Comparison of ENCODE assay signal across 8 cellular contexts in the genomic region with DNA sequence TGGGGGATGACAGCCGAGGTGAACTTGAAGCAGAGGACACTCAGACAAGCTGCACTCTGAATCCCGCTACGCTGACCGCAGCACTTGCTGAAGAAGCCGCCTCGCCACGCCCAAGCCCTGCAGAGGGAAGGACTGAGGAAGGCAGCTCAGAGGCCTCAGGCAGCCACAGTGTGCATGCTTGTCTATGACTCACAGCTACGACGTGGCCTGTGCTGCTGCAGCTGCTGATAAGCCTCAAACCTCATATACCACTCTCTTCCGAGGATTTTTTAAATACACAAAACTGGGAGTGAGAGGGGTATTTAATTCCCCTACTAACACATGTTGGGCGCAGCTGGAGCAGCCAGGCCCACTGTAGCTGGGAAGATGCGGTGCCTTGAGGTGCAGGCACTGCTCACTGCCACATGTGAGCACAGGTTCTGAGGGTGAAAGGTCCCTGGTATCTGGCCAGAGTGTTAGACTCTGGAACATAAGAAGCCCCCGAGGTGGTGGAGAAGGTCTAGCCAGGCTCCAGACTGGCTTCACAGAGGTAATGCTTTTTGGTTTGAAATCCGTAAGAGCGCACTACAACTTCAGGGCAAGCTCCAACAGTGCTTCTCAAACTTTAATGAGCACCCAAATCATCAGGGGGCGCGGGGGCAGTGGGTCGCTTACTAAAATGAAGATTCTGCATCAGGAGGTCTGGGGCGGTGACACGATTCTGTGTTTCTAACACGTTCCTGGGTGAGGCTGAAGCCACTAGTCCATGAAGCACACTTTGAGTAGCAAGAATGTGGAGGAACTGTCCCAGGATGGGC.
A peak's percentile ranks its signal among the peaks of the same experiment; 100 is the strongest.
DNase-seq lines count a peak whose midpoint lies in the region; ATAC-seq and TF ChIP-seq lines count a peak whose summit lies in the region.

No MANE protein-coding gene starts in this region.

- H3K4me3 Mint-ChIP-seq in activated B cell treated with CpG ODN at 0.5 μM for 24 hours, result no peak overlapping the region

- H2BK120ac ChIP-seq in mesendoderm (ENCODE audit: low read depth, low read length), result no peak overlapping the region

- no peak overlapping the region for H2BK15ac ChIP-seq in mesendoderm (replicated peaks; ENCODE audit: low read depth)

- no peak for TF ChIP-seq CTCF in activated B cell treated with CpG ODN at 0.5 μM for 24 hours (IDR thresholded peaks at IDR 0.05)

- H3K4me2 ChIP-seq in mesendoderm (ENCODE audit: low read length), result no peak overlapping the region

- peaks cover 37% of the 10 kb centered on the region for H3K4me1 Mint-ChIP-seq in activated B cell treated with CpG ODN at 0.5 μM for 24 hours

- intact Hi-C loops in activated B cell treated with CpG ODN at 0.5 μM for 24 hours (cut with micrococcal nuclease), result loop anchor here (1.0 to 5.0 kb wide), 6 partner anchors 14 to 257 kb away; a partner anchor contains a TSS

- H3K27ac Mint-ChIP-seq in activated B cell treated with CpG ODN at 0.5 μM for 24 hours, result no peak overlapping the region

- no peak overlapping the region for H4K5ac ChIP-seq in mesendoderm (ENCODE audit: low read length)

- peak; percentile 59 for ATAC-seq in activated B cell treated with CpG ODN at 0.5 μM for 24 hours (ENCODE audit: low read depth)

- H3K79me1 ChIP-seq in mesendoderm (ENCODE audit: low read length), result no peaks in the 10 kb centered on the region

- CTCF ChIA-PET in activated B cell treated with CpG ODN at 0.5 μM for 24 hours (lab: Charles Lee), result interaction anchor here (1.4 kb wide), 1 partner anchor 91 kb away, joined by 4 read pairs; no protein-coding TSS in a partner anchor

- peaks cover 2% of the 10 kb centered on the region for H3K4me1 ChIP-seq in mesendoderm (ENCODE audit: control insufficient read depth, low read depth, low read length)

- POLR2A ChIA-PET in activated B cell treated with CpG ODN at 0.5 μM for 24 hours (lab: Charles Lee), result interaction anchor here (0.8 to 2.3 kb wide), 5 partner anchors 10 to 43 kb away, joined by 3 to 12 read pairs (median 5); no protein-coding TSS in a partner anchor

- no peak overlapping the region for H3K9ac ChIP-seq in mesendoderm (ENCODE audit: low read length)

- no peaks in the 10 kb centered on the region for H3K36me3 ChIP-seq in mesendoderm (ENCODE audit: control insufficient read depth, insufficient read depth, low read length)

- no peak overlapping the region for H3K4ac ChIP-seq in mesendoderm (ENCODE audit: low read depth, low read length)

- no peak overlapping the region for H3K56ac ChIP-seq in mesendoderm (ENCODE audit: low read length)

- no peaks in the 10 kb centered on the region for H3K36me3 Mint-ChIP-seq in activated B cell treated with CpG ODN at 0.5 μM for 24 hours (ENCODE audit: low read depth)

- H3K27me3 Mint-ChIP-seq in activated B cell treated with CpG ODN at 0.5 μM for 24 hours, result no peaks in the 10 kb centered on the region

- H3K9me3 Mint-ChIP-seq in activated B cell treated with CpG ODN at 0.5 μM for 24 hours, result no peaks in the 10 kb centered on the region

- H3K27me3 ChIP-seq in mesendoderm (ENCODE audit: insufficient read depth, low read length, poor library complexity), result no peaks in the 10 kb centered on the region

- H3K4me3 ChIP-seq in mesendoderm (ENCODE audit: low read length), result no peak overlapping the region

- no peak overlapping the region for H3K27ac ChIP-seq in mesendoderm (ENCODE audit: low read depth, low read length)

- H3K79me2 ChIP-seq in mesendoderm (ENCODE audit: control insufficient read depth, insufficient read depth, low read length), result no peaks in the 10 kb centered on the region

- no peak overlapping the region for H4K8ac ChIP-seq in mesendoderm (ENCODE audit: low read depth, low read length)

- DNase-seq in Ammon's horn (ENCODE audit: low spot score) (peak; percentile 73), HT1080 (ENCODE audit: low read depth) (peak; percentile 98), activated B cell treated with CpG ODN at 0.5 μM for 24 hours (no peak), mesendoderm (peak; percentile 47), NCI-H2196 (lab: John Stamatoyannopoulos, UW; ENCODE audit: unreplicated experiment) (no peak), NCI-H69 (lab: John Stamatoyannopoulos, UW) (no peak)
- DNase-seq in central memory CD4-positive, alpha-beta T cell, result peak; percentile 25
- DNase-seq in stimulated activated CD8-positive, alpha-beta memory T cell treated with anti-CD3 and anti-CD28 coated beads, Interleukin-7, amount 100 ng/mL, for 48 hours (ENCODE audit: extremely low read depth in 1 of 2, low read depth in 1 of 2), result peak; percentile 86 to 93

- H2BK5ac ChIP-seq in mesendoderm (ENCODE audit: low read length), result no peak overlapping the region

- H3K18ac ChIP-seq in mesendoderm (ENCODE audit: low read length), result no peak overlapping the region

- no CpG with 5 or more reads among the region's 21 CpGs for WGBS in mesendoderm (ENCODE audit: extremely low coverage, insufficient coverage, low lambda C conversion rate)

- H3K23ac ChIP-seq in mesendoderm (ENCODE audit: low read length), result no peak overlapping the region

- H2AK5ac ChIP-seq in mesendoderm (ENCODE audit: low read length), result no peak overlapping the region

Comparison
In these comparisons a context has a peak if more than half of its experiments do, and no peak if none do; other contexts are left out.
1. DNase-seq: peak in Ammon's horn (single experiment), HT1080 (single experiment), central memory CD4-positive, alpha-beta T cell (single experiment), mesendoderm (single experiment) and stimulated activated CD8-positive, alpha-beta memory T cell treated with anti-CD3 and anti-CD28 coated beads, Interleukin-7, amount 100 ng/mL, for 48 hours (2 of 2); none in activated B cell treated with CpG ODN at 0.5 μM for 24 hours (single experiment), NCI-H2196 (single experiment) and NCI-H69 (single experiment).